Comparison of ENCODE assay signal across 8 cellular contexts in genomic region chrX:22081475-22082092, GRCh38. TPM values are rescaled to one million over a fixed set of nuclear protein-coding genes. Genes with fewer than 3 reads are reported as not detected.
DNase-seq lines count a peak whose midpoint lies in the region; ATAC-seq, FAIRE-seq and TF ChIP-seq lines count a peak whose summit lies in the region.

No MANE protein-coding gene starts in this region.

- in situ Hi-C loops in K562 (cut with MboI): no loop called here

- POLR2A ChIA-PET in AG04450 (lab: Yijun Ruan, JAX) (no interaction called here), K562 (lab: Yijun Ruan, JAX) (no interaction called here)

- H3K9me1 ChIP-seq in K562 (ENCODE audit: control insufficient read depth, insufficient read depth, low read length): no peaks in the 10 kb centered on the region

- H3K36me3 ChIP-seq in K562 (ENCODE audit: control insufficient read depth, insufficient read depth, low read length): no peaks in the 10 kb centered on the region

- no peak overlapping the region for H3K4me3 ChIP-seq in AG04450 (ENCODE audit: low read depth, low read length)
- H3K4me3 ChIP-seq in HL-60 (replicated peaks; ENCODE audit: insufficient read depth, low read length): no peak overlapping the region
- H3K4me3 ChIP-seq in K562: no peak overlapping the region

- H4K20me1 ChIP-seq in K562 (replicated peaks; ENCODE audit: control insufficient read depth, insufficient read depth, low read length): no peaks in the 10 kb centered on the region

- peak; percentile 15 for FAIRE-seq in K562 (lab: Jason Lieb, UNC)

- H3K79me2 ChIP-seq in K562 (ENCODE audit: control insufficient read depth, insufficient read depth, low read length): no peaks in the 10 kb centered on the region

- H3K27ac ChIP-seq in AG04450 (ENCODE audit: low read depth, low read length) (no peak overlapping the region), HL-60 (replicated peaks) (no peak overlapping the region), K562 (ENCODE audit: extremely low read depth, low read depth, low read length) (no peak overlapping the region)

- no peak overlapping the region for H3K9ac ChIP-seq in K562 (ENCODE audit: insufficient read depth in 1 of 2, low read depth in 2 of 2, low read length in 2 of 2)

- H3K27me3 ChIP-seq in AG04450 (ENCODE audit: control insufficient read depth, insufficient read depth, low read length): no peaks in the 10 kb centered on the region
- H3K27me3 ChIP-seq in HL-60 (ENCODE audit: insufficient read depth, poor library complexity, severe bottlenecking): no peaks in the 10 kb centered on the region
- H3K27me3 ChIP-seq in K562 (ENCODE audit: control insufficient read depth in 2 of 2, insufficient read depth in 2 of 2, low read length in 2 of 2): no peaks in the 10 kb centered on the region

- DNase-seq in AG04450 (ENCODE audit: low read depth, low spot score): peak; percentile 20
- peak in 1 of 2 experiments; percentile 52 for DNase-seq in HL-60 (ENCODE audit: low read depth in 1 of 2, low spot score in 1 of 2)
- peak; percentile 8 to 39 (median 13) for DNase-seq in T-helper 1 cell
- peak; percentile 39 to 62 (median 44) for DNase-seq in K562 (ENCODE audit: extremely low read depth in 1 of 4, low spot score in 3 of 4)
- peak; percentile 50 for DNase-seq in left kidney (ENCODE audit: low read depth, low spot score)
- peak; percentile 9 to 16 for DNase-seq in stimulated activated CD8-positive, alpha-beta memory T cell treated with anti-CD3 and anti-CD28 coated beads, Interleukin-7, amount 100 ng/mL, for 4 hours (ENCODE audit: low read depth in 2 of 2)
- DNase-seq in occipital lobe (lab: John Stamatoyannopoulos, UW): no peak

- BruUV-seq in K562 (replicated peaks; lab: Mats Ljungman, UMichigan): no TSS peak

- no peak for TF ChIP-seq POLR2A in K562 (conservative IDR thresholded peaks at IDR 0.05)

- TF ChIP-seq CTCF in AG04450 (IDR thresholded peaks at IDR 0.05; ENCODE audit: low read depth, low read length) (peak; percentile 71), HL-60 (IDR thresholded peaks at IDR 0.05; ENCODE audit: insufficient read depth, low read length) (peak; percentile 40), K562 (IDR thresholded peaks at IDR 0.05 in 2 of 3, conservative IDR thresholded peaks at IDR 0.05 in 1 of 3; ENCODE audit: insufficient read depth in 2 of 3, low read depth in 1 of 3, low read length in 3 of 3) (peak; percentile 55 to 67 (median 62))

- no peaks in the 10 kb centered on the region for H3K4me1 ChIP-seq in K562 (replicated peaks in 1 of 2; ENCODE audit: control insufficient read depth in 2 of 2, insufficient read depth in 2 of 2, low read length in 2 of 2)

- CTCF ChIA-PET in AG04450 (lab: Charles Lee): interaction anchor here (0.5 to 2.4 kb wide), 6 partner anchors 13 to 1232 kb away, joined by 3 to 24 read pairs (median 4); no protein-coding TSS in a partner anchor
- CTCF ChIA-PET in K562 (lab: Yijun Ruan, JAX; ENCODE audit: low intra/inter-chr PET ratio): interaction anchor here (0.6 kb wide), 1 partner anchor 97 kb away, joined by 3 read pairs; no protein-coding TSS in a partner anchor

- H3K9me3 ChIP-seq in AG04450 (ENCODE audit: control insufficient read depth, insufficient read depth, low read length) (no peaks in the 10 kb centered on the region), K562 (replicated peaks; ENCODE audit: control insufficient read depth, insufficient read depth, low read depth, low read length) (no peaks in the 10 kb centered on the region)

- no peak for TF ChIP-seq EP300 in K562 (IDR thresholded peaks at IDR 0.05; ENCODE audit: low read length)

- WGBS in K562 (ENCODE audit: insufficient coverage, low coverage, missing lambda C conversion rate): 5% methylated on average over 7 of the region's 7 CpGs

- intact Hi-C loops in K562 (cut with micrococcal nuclease): loop anchor here (10.0 kb wide), 1 partner anchor 97 kb away; no protein-coding TSS in a partner anchor

- no peak overlapping the region for H3K4me2 ChIP-seq in K562 (ENCODE audit: insufficient read depth, low read length)

- TF ChIP-seq RAD21 in K562 (CRISPR knock-in tag; conservative IDR thresholded peaks at IDR 0.05 in 1 of 2, IDR thresholded peaks at IDR 0.05 in 1 of 2): peak; percentile 9 to 54; a peak in 2 of 4 replicates

- no peak overlapping the region for H2AFZ ChIP-seq in K562 (ENCODE audit: low read depth, low read length)

- ATAC-seq in GM18517 (IDR thresholded peaks at IDR 0.05; ENCODE audit: unreplicated experiment): peak; percentile 89
- ATAC-seq in K562: peak; percentile 92

TF ChIP-seq in K562, 482 proteins besides CTCF, POLR2A, EP300 and RAD21:
- TF ChIP-seq LCOR (CRISPR knock-in tag; IDR thresholded peaks at IDR 0.05) (no peak), ZKSCAN1 (IDR thresholded peaks at IDR 0.05; ENCODE audit: low read depth, low read length) (no peak), ZBTB5 (IDR thresholded peaks at IDR 0.05) (no peak), ETS1 (conservative IDR thresholded peaks at IDR 0.05; ENCODE audit: control insufficient read depth, low read depth, low read length) (no peak), CTCFL (IDR thresholded peaks at IDR 0.05; ENCODE audit: borderline replicate concordance, insufficient read depth, low read depth, low read length, poor library complexity, severe bottlenecking) (peak; percentile 14), ZNF175 (CRISPR knock-in tag; IDR thresholded peaks at IDR 0.05; ENCODE audit: low read depth) (no peak)

RNA-seq across cellular contexts. Expression of gene PHEX, which starts 49.5 kb away (rescaled TPM):
- polyA plus RNA-seq in AG04450 (2011; rRNA removed): 0.24 and 0.40 TPM in 2 replicates
- polyA minus RNA-seq in AG04450 (2011; rRNA and poly(A)+ RNA removed): 0.60 and 1.00 TPM in 2 replicates
- 0.05 and 0.32 TPM in 2 replicates for total RNA-seq in K562 (2011; cell fraction: chromatin; rRNA removed; ENCODE audit: low replicate concordance)
- total RNA-seq in K562 (2011; cell fraction: nucleolus; rRNA removed): not detected in 2 replicates
- 0.15 TPM in 1 of 2 replicates, not detected in the other for total RNA-seq in K562 (2011; cell fraction: nucleoplasm; rRNA removed)
- 0.04 TPM in 1 of 2 replicates, not detected in the other for total RNA-seq in K562 (2014; rRNA removed)
- 0.03 and 0.04 TPM in 2 replicates for total RNA-seq in K562 (2014; rRNA removed; fragmentation: Illumina TruSeq; extraction: Trizol)
- 0.11 TPM in 1 of 2 replicates, not detected in the other for total RNA-seq in K562 (2015; rRNA removed; fragmentation: Illumina TruSeq; extraction: Trizol)
- 0.07 TPM in 1 of 2 replicates, not detected in the other for total RNA-seq in K562 (2021)
- polyA plus RNA-seq in K562 (2011; rRNA removed): 0.01 and 0.03 TPM in 2 replicates
- 0.01 TPM in 2 replicates for polyA plus RNA-seq in K562 (2011; cell fraction: cytosol; rRNA removed)
- polyA plus RNA-seq in K562 (2011; cell fraction: nucleus; rRNA removed): 0.03 and 0.07 TPM in 2 replicates
- 0.01 TPM in 1 of 2 replicates, not detected in the other for polyA plus RNA-seq in K562 (2012)
- polyA plus RNA-seq in K562 (2014; fragmentation: Illumina TruSeq; extraction: Trizol): not detected in 2 replicates
- polyA plus RNA-seq in K562 (2014; fragmentation: Nextera tagmentation; extraction: Ambion mirVana): not detected
- polyA plus RNA-seq in K562 (2014; rRNA removed): not detected in 2 replicates
- polyA minus RNA-seq in K562 (2011; rRNA and poly(A)+ RNA removed): 0.42 TPM in 1 of 2 replicates, not detected in the other
- polyA minus RNA-seq in K562 (2011; cell fraction: cytosol; rRNA and poly(A)+ RNA removed): not detected in 2 replicates
- not detected in 2 replicates for polyA minus RNA-seq in K562 (2011; cell fraction: nucleus; rRNA and poly(A)+ RNA removed)
- total RNA-seq in occipital lobe: 1.7 TPM
